Comparison of ENCODE assay signal across 9 cellular contexts in genomic region chr13:30112602-30113435, GRCh38.
DNase-seq lines count a peak whose midpoint lies in the region; ATAC-seq, FAIRE-seq and TF ChIP-seq lines count a peak whose summit lies in the region.
"Had no signal": no experiment of that assay in that cellular context is flagged by ENCODE, and none has a peak within 500 bp of the region (broad histone marks: within the 10 kb centered on the region; RNA-seq: fewer than 3 reads in every experiment).

No MANE protein-coding gene starts in this region.

- dilution Hi-C loops in keratinocyte (cut with MboI; ENCODE audit: extremely low pct_ligation_motif_present, low sequenced_read_pairs), result no loop called here

- CTCF ChIA-PET in WTC11 (lab: Charles Lee), result interaction anchor here (0.7 to 6.5 kb wide), 45 partner anchors 8 to 658 kb away, joined by 3 to 128 read pairs (median 4); partner anchors contain the start of genes SLC7A1 and UBL3

- ATAC-seq in HG02885 (IDR thresholded peaks at IDR 0.05; ENCODE audit: poor library complexity, unreplicated experiment) (peak; percentile 53), WTC11 (peak; percentile 19), HG03097 (IDR thresholded peaks at IDR 0.05; ENCODE audit: low FRiP score, unreplicated experiment) (no peak)

- H3K27me3 Mint-ChIP-seq in WTC11 (ENCODE audit: low read depth), result peaks cover 19% of the 10 kb centered on the region

- DNase-seq in EH (ENCODE audit: low read depth) (peak; percentile 86), NCI-H2196 treated with DMSO at 0.1 percent for 48 hours (lab: John Stamatoyannopoulos, UW; ENCODE audit: unreplicated experiment) (peak; percentile 18), WTC11 (ENCODE audit: low spot score) (peak; percentile 82), cardiac fibroblast (ENCODE audit: low read depth in 2 of 2) (peak; percentile 88 to 95), keratinocyte (ENCODE audit: low read depth, low spot score) (peak; percentile 55)
- DNase-seq in stimulated activated CD4-positive, alpha-beta T cell treated with anti-CD3 and anti-CD28 coated beads, Interleukin-15, amount 100 ng/mL, for 24 hours, result peak; percentile 87

- H3K36me3 Mint-ChIP-seq in WTC11, result 0 out of 2 replicates have a peak, but pooled peaks cover 2% of the 10 kb centered on the region

- TF ChIP-seq CTCF in WTC11 (IDR thresholded peaks at IDR 0.05) (peak; percentile 97), cardiac fibroblast (IDR thresholded peaks at IDR 0.05; ENCODE audit: low read depth, low read length) (peak; percentile 100), keratinocyte (optimal IDR thresholded peaks at IDR 0.05 in 1 of 3, IDR thresholded peaks at IDR 0.05 in 1 of 3, conservative IDR thresholded peaks at IDR 0.05 in 1 of 3; ENCODE audit: extremely low read depth in 1 of 3, insufficient read depth in 2 of 3, low read length in 3 of 3) (peak in 2 of 3 experiments; percentile 98 to 100)

- H3K4me3 ChIP-seq in cardiac fibroblast (replicated peaks in 1 of 2; ENCODE audit: low read depth in 2 of 2, low read length in 2 of 2) (peak overlapping the region in 1 of 2 donors; percentile 7), keratinocyte (ENCODE audit: control insufficient read depth in 2 of 3, extremely low read depth in 1 of 3, insufficient read depth in 2 of 3, low read depth in 1 of 3, low read length in 3 of 3) (peak overlapping the region in 2 of 3 experiments; percentile 26 to 47)
- H3K4me3 ChIP-seq: skin epidermis had no signal

- peaks cover 36% of the 10 kb centered on the region for H3K4me1 ChIP-seq in keratinocyte (ENCODE audit: control insufficient read depth, extremely low read depth, insufficient read depth, low read length)

- H3K36me3 ChIP-seq in keratinocyte (ENCODE audit: control insufficient read depth in 2 of 2, extremely low read depth in 1 of 2, insufficient read depth in 2 of 2, low read length in 2 of 2), result no peaks in the 10 kb centered on the region

- peaks cover 43% of the 10 kb centered on the region for H3K4me1 Mint-ChIP-seq in WTC11

- H3K9me3 Mint-ChIP-seq in WTC11, result peaks cover 9% of the 10 kb centered on the region

- H3K9ac ChIP-seq in keratinocyte (ENCODE audit: control insufficient read depth, extremely low read depth, insufficient read depth, low read length), result peak overlapping the region; percentile 17

- H3K4me3 Mint-ChIP-seq in WTC11, result no peak overlapping the region

- no peaks in the 10 kb centered on the region for H4K20me1 ChIP-seq in keratinocyte (ENCODE audit: control insufficient read depth, extremely low read depth, insufficient read depth, low read length)

- POLR2A ChIA-PET in WTC11 (lab: Charles Lee), result no interaction called here

- FAIRE-seq in keratinocyte (lab: Jason Lieb, UNC), result peak; percentile 65

- peak overlapping the region; percentile 86 for H3K4me2 ChIP-seq in keratinocyte (ENCODE audit: control insufficient read depth, extremely low read depth, insufficient read depth, low read depth, low read length)

- H3K79me2 ChIP-seq in keratinocyte (ENCODE audit: control insufficient read depth, insufficient read depth, low read length), result no peaks in the 10 kb centered on the region

- H3K27ac ChIP-seq in keratinocyte (ENCODE audit: control insufficient read depth, insufficient read depth, low read length), result no peak overlapping the region

- H3K27ac Mint-ChIP-seq in WTC11, result no peak overlapping the region

- no peaks in the 10 kb centered on the region for H3K9me3 ChIP-seq in keratinocyte (ENCODE audit: control insufficient read depth, low read depth, low read length)

- no peaks in the 10 kb centered on the region for H3K9me1 ChIP-seq in keratinocyte (ENCODE audit: control insufficient read depth, extremely low read depth, insufficient read depth, low read length)

- peak overlapping the region; percentile 59 for H2AFZ ChIP-seq in keratinocyte (ENCODE audit: control insufficient read depth, low read length)

- no peaks in the 10 kb centered on the region for H3K27me3 ChIP-seq in keratinocyte (ENCODE audit: control insufficient read depth, extremely low read depth, insufficient read depth, low read length)

TF ChIP-seq in WTC11, 78 proteins besides CTCF, POLR2A, EP300 and RAD21:
- TF ChIP-seq TEAD4 (CRISPR knock-in tag; IDR thresholded peaks at IDR 0.05), result no peak
- TF ChIP-seq, protein P1, sequence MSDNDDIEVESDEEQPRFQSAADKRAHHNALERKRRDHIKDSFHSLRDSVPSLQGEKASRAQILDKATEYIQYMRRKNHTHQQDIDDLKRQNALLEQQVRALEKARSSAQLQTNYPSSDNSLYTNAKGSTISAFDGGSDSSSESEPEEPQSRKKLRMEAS (CRISPR knock-in tag; IDR thresholded peaks at IDR 0.05), result peak; percentile 54

Comparison
In these comparisons a context has a peak if more than half of its experiments do, and no peak if none do; other contexts are left out.
1. DNase-seq: peak in every context shown above with its lines; median percentile 92 in cardiac fibroblast; 87 in stimulated activated CD4-positive, alpha-beta T cell treated with anti-CD3 and anti-CD28 coated beads, Interleukin-15, amount 100 ng/mL, for 24 hours; 86 in EH; 82 in WTC11; 55 in keratinocyte; 18 in NCI-H2196 treated with DMSO at 0.1 percent for 48 hours.